Comparison of ENCODE assay signal across 18 cellular contexts in genomic region chr10:99432881-99433280, GRCh38. TPM values are rescaled to one million over a fixed set of nuclear protein-coding genes. Genes with fewer than 3 reads are reported as not detected.
DNase-seq lines count a peak whose midpoint lies in the region; ATAC-seq and TF ChIP-seq lines count a peak whose summit lies in the region.
"Had no signal": no experiment of that assay in that cellular context is flagged by ENCODE, and none has a peak within 500 bp of the region (broad histone marks: within the 10 kb centered on the region; RNA-seq: fewer than 3 reads in every experiment).

No MANE protein-coding gene starts in this region.

- H3K9ac ChIP-seq in skeletal muscle tissue (ENCODE audit: low read depth in 1 of 3, low read length in 3 of 3) = peak overlapping the region; percentile 47 to 73 (median 55)
- H3K9ac ChIP-seq: BLaER1 had no signal

- intact Hi-C loops in left ventricle myocardium inferior (cut with micrococcal nuclease) = no loop called here
- intact Hi-C loops in cardiac septum (cut with DNase I) = loop anchor here (5.0 kb wide), 1 partner anchor 41 kb away; no protein-coding TSS in a partner anchor
- intact Hi-C loops in esophagus muscularis mucosa (cut with DNase I) = loop anchor here (10.0 kb wide), 1 partner anchor 282 kb away; no protein-coding TSS in a partner anchor

- no peak overlapping the region for H3K27ac Mint-ChIP-seq in nephron
- H3K27ac Mint-ChIP-seq in T-helper 2 cell treated with Interferon-gamma antibody and Interleukin-4, amounts not matched to agents 5 μg/mL and 100 μg/mL, for 36 hours = no peak overlapping the region

- peaks cover 32% of the 10 kb centered on the region for H3K4me1 Mint-ChIP-seq in nephron
- peaks cover 35% of the 10 kb centered on the region for H3K4me1 Mint-ChIP-seq in T-helper 2 cell treated with Interferon-gamma antibody and Interleukin-4, amounts not matched to agents 5 μg/mL and 100 μg/mL, for 36 hours (ENCODE audit: low read depth)

- no peak for DNase-seq in left ventricle myocardium inferior
- no peak for DNase-seq in cardiac septum (ENCODE audit: low spot score)
- DNase-seq in esophagus muscularis mucosa (ENCODE audit: extremely low spot score) = no peak
- DNase-seq in activated naive CD4-positive, alpha-beta T cell treated with anti-CD3 and anti-CD28 coated beads, Interleukin-2, amount 50 U/mL, for 16 hours = no peak
- no peak for DNase-seq in T-helper 2 cell treated with Interferon-gamma antibody and Interleukin-4, amounts not matched to agents 5 μg/mL and 100 μg/mL, for 36 hours (ENCODE audit: low spot score)
- DNase-seq: CD8-positive, alpha-beta memory T cell; GOT3; NCI-H1092 treated with DMSO at 0.1 percent for 48 hours; NCI-H146; NCI-H2081; NCI-H748 treated with DMSO at 0.1 percent for 48 hours; SHP77 treated with DMSO at 0.1 percent for 48 hours had no signal

- H3K36me3 ChIP-seq in left ventricle myocardium inferior = no peaks in the 10 kb centered on the region
- H3K36me3 ChIP-seq in esophagus muscularis mucosa = peaks cover 0 to 14% (median 4%) of the 10 kb centered on the region in 4 donors
- peaks cover 1 to 9% (median 3%) of the 10 kb centered on the region in 3 donors for H3K36me3 ChIP-seq in skeletal muscle tissue (ENCODE audit: control insufficient read depth in 3 of 3, insufficient read depth in 3 of 3, low read length in 3 of 3)

- no peak for TF ChIP-seq CTCF in left ventricle myocardium inferior (IDR thresholded peaks at IDR 0.05; ENCODE audit: borderline replicate concordance)
- no peak for TF ChIP-seq CTCF in esophagus muscularis mucosa (IDR thresholded peaks at IDR 0.05)
- no peak for TF ChIP-seq CTCF in nephron (IDR thresholded peaks at IDR 0.05; ENCODE audit: unreplicated experiment in 3 of 3)

- H3K9me3 Mint-ChIP-seq in nephron = no peaks in the 10 kb centered on the region
- H3K9me3 Mint-ChIP-seq in T-helper 2 cell treated with Interferon-gamma antibody and Interleukin-4, amounts not matched to agents 5 μg/mL and 100 μg/mL, for 36 hours = no peaks in the 10 kb centered on the region
- H3K9me3 Mint-ChIP-seq: CD8-positive, alpha-beta memory T cell had no signal

- 77% methylated on average over 6 of the region's 6 CpGs for WGBS in esophagus muscularis mucosa

- H3K4me3 ChIP-seq in left ventricle myocardium inferior (peak overlapping the region; percentile 87), esophagus muscularis mucosa (no peak overlapping the region), skeletal muscle tissue (ENCODE audit: low read length in 3 of 3) (peak overlapping the region; percentile 25 to 89 (median 45))
- H3K4me3 ChIP-seq: A549, BLaER1 had no signal

- H3K27me3 ChIP-seq in left ventricle myocardium inferior (ENCODE audit: low read depth) (no peaks in the 10 kb centered on the region), esophagus muscularis mucosa (no peaks in the 10 kb centered on the region), skeletal muscle tissue (ENCODE audit: control insufficient read depth in 3 of 3, insufficient read depth in 3 of 3, low read length in 3 of 3) (no peaks in the 10 kb centered on the region)
- H3K27me3 ChIP-seq: BLaER1 had no signal

- no peak for TF ChIP-seq POLR2A in esophagus muscularis mucosa (IDR thresholded peaks at IDR 0.05; ENCODE audit: low read depth)

- no peak for TF ChIP-seq EP300 in esophagus muscularis mucosa (IDR thresholded peaks at IDR 0.05)

- no peak for ATAC-seq in HG03095 (IDR thresholded peaks at IDR 0.05; ENCODE audit: unreplicated experiment)
- ATAC-seq: A549, HCT116 had no signal

- H3K4me1 ChIP-seq in left ventricle myocardium inferior = peaks cover 64% of the 10 kb centered on the region
- H3K4me1 ChIP-seq in esophagus muscularis mucosa = peaks cover 25 to 71% (median 66%) of the 10 kb centered on the region in 4 donors
- peaks cover 31 to 50% (median 45%) of the 10 kb centered on the region in 3 donors for H3K4me1 ChIP-seq in skeletal muscle tissue (ENCODE audit: control insufficient read depth in 3 of 3, insufficient read depth in 3 of 3, low read length in 3 of 3)

- H3K4me3 Mint-ChIP-seq in nephron = peak overlapping the region; percentile 96 to 99 (median 98)
- H3K4me3 Mint-ChIP-seq in T-helper 2 cell treated with Interferon-gamma antibody and Interleukin-4, amounts not matched to agents 5 μg/mL and 100 μg/mL, for 36 hours = no peak overlapping the region

- no peaks in the 10 kb centered on the region for H3K36me3 Mint-ChIP-seq in nephron (ENCODE audit: low read depth)
- H3K36me3 Mint-ChIP-seq in T-helper 2 cell treated with Interferon-gamma antibody and Interleukin-4, amounts not matched to agents 5 μg/mL and 100 μg/mL, for 36 hours (ENCODE audit: low read depth) = no peaks in the 10 kb centered on the region

- no peaks in the 10 kb centered on the region for H3K27me3 Mint-ChIP-seq in nephron (ENCODE audit: low read depth)
- H3K27me3 Mint-ChIP-seq in T-helper 2 cell treated with Interferon-gamma antibody and Interleukin-4, amounts not matched to agents 5 μg/mL and 100 μg/mL, for 36 hours (ENCODE audit: low read depth) = no peaks in the 10 kb centered on the region

- no peaks in the 10 kb centered on the region for H3K9me3 ChIP-seq in left ventricle myocardium inferior (replicated peaks)
- no peaks in the 10 kb centered on the region for H3K9me3 ChIP-seq in esophagus muscularis mucosa
- H3K9me3 ChIP-seq in skeletal muscle tissue (ENCODE audit: control insufficient read depth in 3 of 3, low read length in 3 of 3) = no peaks in the 10 kb centered on the region
- H3K9me3 ChIP-seq: A549, BLaER1 had no signal

- peak overlapping the region; percentile 97 for H3K27ac ChIP-seq in left ventricle myocardium inferior (replicated peaks)
- H3K27ac ChIP-seq in esophagus muscularis mucosa (replicated peaks in 1 of 4) = peak overlapping the region in 3 of 4 donors; percentile 20 to 91 (median 91)
- peak overlapping the region; percentile 97 for H3K27ac ChIP-seq in skeletal muscle tissue (ENCODE audit: low read depth, low read length)
- H3K27ac ChIP-seq: A549, BLaER1 had no signal

RNA-seq across cellular contexts. Expression of gene GOT1, which starts 2.5 kb away (rescaled TPM):
- 609 TPM for total RNA-seq in left ventricle myocardium inferior
- total RNA-seq in cardiac septum = 390 TPM
- total RNA-seq in esophagus muscularis mucosa = 10 to 100 TPM; 31.0 to 37.4 (median 36.0) TPM
- 27.1 TPM for total RNA-seq in skeletal muscle tissue

Comparison
In these comparisons a context has a peak if more than half of its experiments do, and no peak if none do; other contexts are left out.
1. H3K4me3 ChIP-seq: peak in left ventricle myocardium inferior (single experiment) and skeletal muscle tissue (3 of 3); none in esophagus muscularis mucosa (0 of 4).
2. RNA of gene GOT1, which starts 2.5 kb away (total RNA-seq): 609 TPM in left ventricle myocardium inferior (single experiment) and 390 TPM in cardiac septum (single experiment); 31.0 to 37.4 TPM in esophagus muscularis mucosa and 27.1 TPM in skeletal muscle tissue (single experiment); every median in the first group is over 10 times any median in the second.
3. Peak in every context shown above with its lines, with median percentiles within 50 percentile points of each other: H3K27ac ChIP-seq.